ENCODE assay signal across 13 cellular contexts in the genomic region with DNA sequence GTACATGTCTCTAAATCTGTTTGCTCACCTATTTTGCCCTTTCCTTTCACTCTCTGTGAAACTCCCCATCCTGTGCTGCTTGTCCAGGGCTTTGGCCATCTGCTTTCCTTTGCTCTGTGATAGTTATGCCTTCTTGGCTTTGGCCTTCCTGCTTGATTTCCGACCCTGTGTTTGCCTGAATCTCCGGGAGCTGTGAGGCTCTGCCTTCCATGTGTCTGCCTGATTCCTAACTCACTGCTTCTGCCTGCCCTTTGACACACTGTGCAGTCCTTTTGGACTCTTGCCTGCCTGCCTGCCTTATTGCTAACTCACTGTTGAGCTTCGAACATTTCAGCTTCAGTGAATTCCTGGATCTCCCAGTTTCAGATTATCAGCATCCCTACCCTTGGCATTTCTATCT.
DNase-seq lines count a peak whose midpoint lies in the region; ATAC-seq and TF ChIP-seq lines count a peak whose summit lies in the region.
"Had no signal": no experiment of that assay in that cellular context is flagged by ENCODE, and none has a peak within 500 bp of the region (broad histone marks: within the 10 kb centered on the region; RNA-seq: fewer than 3 reads in every experiment).

No MANE protein-coding gene starts in this region.

- no peak overlapping the region for H3K4me3 ChIP-seq in fibroblast of lung (replicated peaks in 1 of 4; ENCODE audit: control extremely low read depth in 1 of 4, insufficient read depth in 1 of 4, low read depth in 3 of 4, low read length in 4 of 4)
- H3K4me3 ChIP-seq in lung, result no peak overlapping the region
- H3K4me3 ChIP-seq in transverse colon, result no peak overlapping the region
- no peak overlapping the region for H3K4me3 ChIP-seq in lower lobe of right lung

- peak; percentile 10 for ATAC-seq in lung (ENCODE audit: insufficient read depth, low FRiP score)
- no peak for ATAC-seq in lower lobe of right lung
- ATAC-seq in GM21723 (IDR thresholded peaks at IDR 0.05; ENCODE audit: unreplicated experiment), result no peak
- ATAC-seq: activated naive CD4-positive, alpha-beta T cell treated with anti-CD3 and anti-CD28 coated beads, Interleukin-2, amount 50 U/mL, for 72 hours had no signal

- no peak overlapping the region for H3K27ac ChIP-seq in fibroblast of lung (ENCODE audit: insufficient read depth, low read length)
- H3K27ac ChIP-seq in lung (ENCODE audit: low read depth in 1 of 2, low read length in 1 of 2), result no peak overlapping the region
- H3K27ac ChIP-seq in transverse colon, result no peak overlapping the region
- no peak overlapping the region for H3K27ac ChIP-seq in lower lobe of right lung

- H2AFZ ChIP-seq in fibroblast of lung (ENCODE audit: low read length), result peak overlapping the region; percentile 8

- 44 to 57% methylated on average over 3 of the region's 3 CpGs for WGBS in lung, 2 donors
- WGBS in transverse colon (ENCODE audit: low coverage in 1 of 2), 2 donors, result 22 to 26% methylated on average over 3 of the region's 3 CpGs

- H3K4me1 ChIP-seq in fibroblast of lung (ENCODE audit: control insufficient read depth, extremely low read depth, insufficient read depth, low read length), result no peaks in the 10 kb centered on the region
- H3K4me1 ChIP-seq in lung (ENCODE audit: control insufficient read depth in 2 of 2, insufficient read depth in 2 of 2, low read length in 2 of 2), result no peaks in the 10 kb centered on the region
- peaks cover 0 to 9% (median 0%) of the 10 kb centered on the region in 4 donors for H3K4me1 ChIP-seq in transverse colon
- H3K4me1 ChIP-seq in lower lobe of right lung, result no peaks in the 10 kb centered on the region

- intact Hi-C loops in transverse colon (cut with DNase I; ENCODE audit: low total_unique reads) (no loop called here), lower lobe of right lung (cut with DNase I) (no loop called here)

- no peaks in the 10 kb centered on the region for H3K27me3 ChIP-seq in fibroblast of lung (ENCODE audit: control insufficient read depth, insufficient read depth, low read length)
- H3K27me3 ChIP-seq in lung (ENCODE audit: control insufficient read depth, insufficient read depth), result no peaks in the 10 kb centered on the region
- no peaks in the 10 kb centered on the region for H3K27me3 ChIP-seq in transverse colon
- H3K27me3 ChIP-seq in lower lobe of right lung (ENCODE audit: low read depth), result no peaks in the 10 kb centered on the region

- in situ Hi-C loops in transverse colon (cut with MboI; ENCODE audit: low pct_ligation_motif_present in 1 of 4, low pct_unique_long_range_greater_than_20kb in 1 of 4, low sequenced_read_pairs in 3 of 4), result no loop called here

- H3K9ac ChIP-seq in fibroblast of lung (ENCODE audit: insufficient read depth, low read length), result no peak overlapping the region

- no peak for TF ChIP-seq EP300 in transverse colon (IDR thresholded peaks at IDR 0.05; ENCODE audit: low read depth)

- H3K79me2 ChIP-seq in fibroblast of lung (ENCODE audit: control insufficient read depth, insufficient read depth, low read length), result no peaks in the 10 kb centered on the region

- DNase-seq in SHP77 (lab: John Stamatoyannopoulos, UW) (peak; percentile 33 to 44), SHP77 treated with DMSO at 0.1 percent for 48 hours (lab: John Stamatoyannopoulos, UW) (no peak), fibroblast of lung (ENCODE audit: low read depth in 2 of 2) (peak in 1 of 2 donors; percentile 56), lung (ENCODE audit: low spot score) (no peak), transverse colon (peak; percentile 35), lower lobe of right lung (no peak), AG08396 (ENCODE audit: low spot score) (no peak)
- DNase-seq: activated CD8-positive, alpha-beta memory T cell treated with anti-CD3 and anti-CD28 coated beads, Interleukin-2, amount 50 U/mL, for 48 hours; cortex of kidney; NCI-H1105 treated with DMSO at 0.1 percent for 48 hours; NCI-H345 had no signal

- H4K20me1 ChIP-seq in fibroblast of lung (ENCODE audit: control insufficient read depth, extremely low read depth, insufficient read depth, low read length), result no peaks in the 10 kb centered on the region

- no peak for TF ChIP-seq POLR2A in transverse colon (IDR thresholded peaks at IDR 0.05)

- TF ChIP-seq CTCF in fibroblast of lung (conservative IDR thresholded peaks at IDR 0.05 in 1 of 2, IDR thresholded peaks at IDR 0.05 in 1 of 2; ENCODE audit: low read depth in 1 of 2, low read length in 2 of 2) (no peak), lung (IDR thresholded peaks at IDR 0.05; ENCODE audit: control extremely low read depth, extremely low read depth) (no peak), transverse colon (IDR thresholded peaks at IDR 0.05) (no peak), lower lobe of right lung (IDR thresholded peaks at IDR 0.05) (no peak)

- H3K4me2 ChIP-seq in fibroblast of lung (ENCODE audit: extremely low read depth, insufficient read depth, low read length), result no peak overlapping the region

- H3K36me3 ChIP-seq in fibroblast of lung (ENCODE audit: control insufficient read depth, insufficient read depth, low read length) (no peaks in the 10 kb centered on the region), lung (ENCODE audit: control insufficient read depth in 2 of 2, insufficient read depth in 2 of 2, low read length in 2 of 2) (no peaks in the 10 kb centered on the region), transverse colon (no peaks in the 10 kb centered on the region), lower lobe of right lung (no peaks in the 10 kb centered on the region)

- no peaks in the 10 kb centered on the region for H3K9me3 ChIP-seq in fibroblast of lung (ENCODE audit: control insufficient read depth, insufficient read depth, low read depth, low read length)
- H3K9me3 ChIP-seq in lung (ENCODE audit: control insufficient read depth in 2 of 2, insufficient read depth in 1 of 2, low read length in 1 of 2), result no peaks in the 10 kb centered on the region
- H3K9me3 ChIP-seq in transverse colon, result no peaks in the 10 kb centered on the region
- H3K9me3 ChIP-seq in lower lobe of right lung, result no peaks in the 10 kb centered on the region

Comparison
In these comparisons a context has a peak if more than half of its experiments do, and no peak if none do; other contexts are left out.
1. DNase-seq: peak in SHP77 (2 of 2) and transverse colon (single experiment); none in SHP77 treated with DMSO at 0.1 percent for 48 hours (single experiment), lung (single experiment), lower lobe of right lung (single experiment) and AG08396 (single experiment).